18 cellular contexts compared by ENCODE assay signal in genomic region chr2:119279666-119280065, GRCh38. TPM values are rescaled to one million over a fixed set of nuclear protein-coding genes. Genes with fewer than 3 reads are reported as not detected.
DNase-seq lines count a peak whose midpoint lies in the region; ATAC-seq, FAIRE-seq and TF ChIP-seq lines count a peak whose summit lies in the region.
"Had no signal": no experiment of that assay in that cellular context is flagged by ENCODE, and none has a peak within 500 bp of the region (broad histone marks: within the 10 kb centered on the region; RNA-seq: fewer than 3 reads in every experiment).

No MANE protein-coding gene starts in this region.

- no peaks in the 10 kb centered on the region for H3K4me1 ChIP-seq in HEK293 (ENCODE audit: control insufficient read depth, insufficient read depth, low read length)
- H3K4me1 ChIP-seq in skeletal muscle tissue (ENCODE audit: control insufficient read depth in 3 of 3, insufficient read depth in 3 of 3, low read length in 3 of 3) = peaks cover 24 to 29% (median 24%) of the 10 kb centered on the region in 3 donors
- H3K4me1 ChIP-seq: Caco-2 had no signal

- CTCF ChIA-PET in HEK293 (lab: Yijun Ruan, JAX) = interaction anchor here (0.6 kb wide), 1 partner anchor 32 kb away, joined by 3 read pairs; no protein-coding TSS in a partner anchor

- no peak for FAIRE-seq in H54 (lab: Jason Lieb, UNC)
- FAIRE-seq: A204.1, D721Med, G401.6, GM12891 had no signal

- H3K36me3 ChIP-seq in HEK293 (ENCODE audit: control insufficient read depth in 2 of 2, insufficient read depth in 1 of 2, low read length in 2 of 2) (no peaks in the 10 kb centered on the region), WERI-Rb-1 (no peaks in the 10 kb centered on the region), skeletal muscle tissue (ENCODE audit: control insufficient read depth in 3 of 3, insufficient read depth in 3 of 3, low read length in 3 of 3) (no peaks in the 10 kb centered on the region)

- no peak for ATAC-seq in HG03439 (IDR thresholded peaks at IDR 0.05; ENCODE audit: unreplicated experiment)

- H3K27me3 ChIP-seq in WERI-Rb-1 (ENCODE audit: insufficient read depth, low read depth, severe bottlenecking) = no peaks in the 10 kb centered on the region
- H3K27me3 ChIP-seq in skeletal muscle tissue (ENCODE audit: control insufficient read depth in 3 of 3, insufficient read depth in 3 of 3, low read length in 3 of 3) = no peaks in the 10 kb centered on the region

- no peak overlapping the region for H3K4me3 ChIP-seq in HEK293 (ENCODE audit: low read depth, low read length)
- no peak overlapping the region for H3K4me3 ChIP-seq in WERI-Rb-1 (ENCODE audit: low read depth, low read length)
- H3K4me3 ChIP-seq in skeletal muscle tissue (ENCODE audit: low read length in 3 of 3) = no peak overlapping the region

- H3K9ac ChIP-seq in skeletal muscle tissue (ENCODE audit: low read depth in 1 of 3, low read length in 3 of 3) = no peak overlapping the region

- TF ChIP-seq POLR2A in H54 (IDR thresholded peaks at IDR 0.05; ENCODE audit: low read depth, low read length) = no peak

- H3K9me3 ChIP-seq in HEK293 (ENCODE audit: control insufficient read depth, insufficient read depth, low read depth, low read length) (no peaks in the 10 kb centered on the region), WERI-Rb-1 (ENCODE audit: severe bottlenecking) (no peaks in the 10 kb centered on the region), skeletal muscle tissue (ENCODE audit: control insufficient read depth in 3 of 3, low read length in 3 of 3) (no peaks in the 10 kb centered on the region)

- TF ChIP-seq CTCF in HEK293 (tag by site-specific recombination; IDR thresholded peaks at IDR 0.05) (no peak), WERI-Rb-1 (IDR thresholded peaks at IDR 0.05; ENCODE audit: low read depth, low read length) (no peak)

- H3K27ac ChIP-seq in HEK293 (ENCODE audit: extremely low read depth, low read depth, low read length) = no peak overlapping the region
- no peak overlapping the region for H3K27ac ChIP-seq in WERI-Rb-1
- peak overlapping the region; percentile 18 for H3K27ac ChIP-seq in skeletal muscle tissue (ENCODE audit: low read depth, low read length)
- H3K27ac ChIP-seq: C4-2B had no signal

- DNase-seq in WERI-Rb-1 (peak; percentile 78), islet precursor cell (peak; percentile 52), H54 (ENCODE audit: insufficient read length, low spot score) (no peak)
- no peak for DNase-seq in activated CD4-positive, CD25-positive, alpha-beta regulatory T cell (lab: John Stamatoyannopoulos, UW)
- DNase-seq: ACHN; AML-193; Caco-2; CD4-positive, alpha-beta T cell; GOT3; H9 had no signal

- POLR2A ChIA-PET in HEK293 (lab: Yijun Ruan, JAX) = no interaction called here

TF ChIP-seq in HEK293, 187 proteins besides CTCF, POLR2A, EP300 and RAD21:
- TF ChIP-seq SP2 (tag by site-specific recombination; IDR thresholded peaks at IDR 0.05) = no peak
- TF ChIP-seq ZNF335 (tag by site-specific recombination; conservative IDR thresholded peaks at IDR 0.05) = peak; percentile 43; the same call in 1 of the 2 replicates
TF ChIP-seq in HEK293: peak in this region for 1.

RNA-seq across cellular contexts. Expression of gene STEAP3, which starts 56.0 kb away (rescaled TPM):
- total RNA-seq in skeletal muscle tissue = 8.9 TPM
- total RNA-seq: CD4-positive, alpha-beta T cell had no signal

Comparison
In these comparisons a context has a peak if more than half of its experiments do, and no peak if none do; other contexts are left out.
1. DNase-seq: peak in WERI-Rb-1 (single experiment) and islet precursor cell (single experiment); none in activated CD4-positive, CD25-positive, alpha-beta regulatory T cell (0 of 4) and H54 (single experiment).